ENCODE assay signal across 8 cellular contexts in genomic region chr2:205680067-205680466, GRCh38. TPM values are rescaled to one million over a fixed set of nuclear protein-coding genes. Genes with fewer than 3 reads are reported as not detected.
A peak's percentile ranks its signal among the peaks of the same experiment; 100 is the strongest.
DNase-seq lines count a peak whose midpoint lies in the region; ATAC-seq and TF ChIP-seq lines count a peak whose summit lies in the region.

No MANE protein-coding gene starts in this region.

- H3K36me3 ChIP-seq in ascending aorta: no peaks in the 10 kb centered on the region

- H3K4me3 ChIP-seq in ascending aorta: no peak overlapping the region

- H3K27me3 ChIP-seq in ascending aorta: no peaks in the 10 kb centered on the region

- DNase-seq in Right ventricle myocardium inferior (ENCODE audit: missing footprints) (no peak), cardiac septum (ENCODE audit: low spot score) (no peak), MV-4-11 (lab: John Stamatoyannopoulos, UW) (peak; percentile 60), SHP77 (lab: John Stamatoyannopoulos, UW) (peak; percentile 79 to 87), ascending aorta (ENCODE audit: low spot score in 2 of 2) (peak in 1 of 2 donors; percentile 77), iPS DF 19.7 (ENCODE audit: low read depth, low spot score) (peak; percentile 90)
- DNase-seq in stimulated activated CD4-positive, alpha-beta T cell treated with anti-CD3 and anti-CD28 coated beads, Interleukin-1b, Interleukin-23, amount 100 ng/mL, for 48 hours: peak; percentile 20

- ATAC-seq in Right ventricle myocardium inferior (peak; percentile 20), HG02610 (IDR thresholded peaks at IDR 0.05; ENCODE audit: unreplicated experiment) (peak; percentile 34)

- H3K27ac ChIP-seq in ascending aorta: no peak overlapping the region

- peak; percentile 50 to 68 (median 65) for TF ChIP-seq CTCF in ascending aorta (IDR thresholded peaks at IDR 0.05)

- H3K9me3 ChIP-seq in ascending aorta: no peaks in the 10 kb centered on the region

- H3K4me1 ChIP-seq in ascending aorta: peaks cover 0 to 10% of the 10 kb centered on the region in 2 donors

- intact Hi-C loops in Right ventricle myocardium inferior (cut with DNase I) (loop anchor here (10.0 kb wide), 1 partner anchor 1415 kb away; no protein-coding TSS in a partner anchor), cardiac septum (cut with DNase I) (no loop called here), ascending aorta (cut with DNase I) (loop anchor here (10.0 kb wide), 2 partner anchors 1135 to 1655 kb away; partner anchors contain the start of gene PARD3B)

RNA-seq across cellular contexts. Expression of gene NRP2, which starts 2.2 kb away (rescaled TPM):
- 7.6 TPM for total RNA-seq in Right ventricle myocardium inferior
- total RNA-seq in cardiac septum: 11.7 TPM
- total RNA-seq in ascending aorta: 39.7 TPM

Comparison
In these comparisons a context has a peak if more than half of its experiments do, and no peak if none do; other contexts are left out.
1. DNase-seq: peak in MV-4-11 (single experiment), SHP77 (2 of 2), iPS DF 19.7 (single experiment) and stimulated activated CD4-positive, alpha-beta T cell treated with anti-CD3 and anti-CD28 coated beads, Interleukin-1b, Interleukin-23, amount 100 ng/mL, for 48 hours (single experiment); none in Right ventricle myocardium inferior (single experiment) and cardiac septum (single experiment).